12 cellular contexts compared by ENCODE assay signal in genomic region chr2:240251848-240252190, GRCh38.
DNase-seq lines count a peak whose midpoint lies in the region; ATAC-seq and TF ChIP-seq lines count a peak whose summit lies in the region.
"Had no signal": no experiment of that assay in that cellular context is flagged by ENCODE, and none has a peak within 500 bp of the region (broad histone marks: within the 10 kb centered on the region; RNA-seq: fewer than 3 reads in every experiment).

No MANE protein-coding gene starts in this region.

- H3K36me3 Mint-ChIP-seq in MCF 10A (ENCODE audit: insufficient read depth, unreplicated experiment), result no peaks in the 10 kb centered on the region
- H3K36me3 Mint-ChIP-seq: CD8-positive, alpha-beta T cell had no signal

- H3K9me3 Mint-ChIP-seq in MCF 10A (ENCODE audit: unreplicated experiment), result no peaks in the 10 kb centered on the region
- H3K9me3 Mint-ChIP-seq: CD8-positive, alpha-beta T cell had no signal

- peaks cover 16% of the 10 kb centered on the region for H3K4me1 Mint-ChIP-seq in MCF 10A (ENCODE audit: insufficient read depth, unreplicated experiment)

- H3K4me1 ChIP-seq in breast epithelium (peaks cover 5 to 10% of the 10 kb centered on the region in 2 donors), hepatocyte (ENCODE audit: insufficient read depth) (peaks cover 57% of the 10 kb centered on the region), parathyroid adenoma (no peaks in the 10 kb centered on the region), upper lobe of left lung (peaks cover 11 to 25% (median 22%) of the 10 kb centered on the region in 4 donors)

- no TSS peak for BruUV-seq in MCF 10A (replicated peaks; lab: Mats Ljungman, UMichigan)

- H3K36me3 ChIP-seq in breast epithelium, result no peaks in the 10 kb centered on the region
- H3K36me3 ChIP-seq in hepatocyte (replicated peaks; ENCODE audit: insufficient read depth, low read depth), result no peaks in the 10 kb centered on the region
- no peaks in the 10 kb centered on the region for H3K36me3 ChIP-seq in parathyroid adenoma (ENCODE audit: control insufficient read depth, insufficient read depth, low read length)
- no peaks in the 10 kb centered on the region for H3K36me3 ChIP-seq in upper lobe of left lung
- H3K36me3 ChIP-seq: cardiac muscle cell had no signal

- H3K79me2 ChIP-seq in hepatocyte (peaks cover 3% of the 10 kb centered on the region), parathyroid adenoma (no peaks in the 10 kb centered on the region)

- intact Hi-C loops in breast epithelium (cut with DNase I; ENCODE audit: low total_unique reads) (no loop called here), MCF 10A (cut with micrococcal nuclease) (loop anchor here (1.0 kb wide), 1 partner anchor 118 kb away; no protein-coding TSS in a partner anchor)

- no peaks in the 10 kb centered on the region for H3K9me2 ChIP-seq in hepatocyte (replicated peaks; ENCODE audit: insufficient read depth)

- no peaks in the 10 kb centered on the region for H3K9me3 ChIP-seq in breast epithelium
- no peaks in the 10 kb centered on the region for H3K9me3 ChIP-seq in hepatocyte (ENCODE audit: low read depth)
- no peaks in the 10 kb centered on the region for H3K9me3 ChIP-seq in parathyroid adenoma (ENCODE audit: control insufficient read depth, low read length)
- no peaks in the 10 kb centered on the region for H3K9me3 ChIP-seq in upper lobe of left lung

- peak overlapping the region; percentile 62 for H3K4me2 ChIP-seq in hepatocyte
- H3K4me2 ChIP-seq in parathyroid adenoma (ENCODE audit: low read length), result no peak overlapping the region

- H3K4me3 Mint-ChIP-seq in MCF 10A (ENCODE audit: unreplicated experiment), result no peak overlapping the region
- H3K4me3 Mint-ChIP-seq: CD8-positive, alpha-beta T cell had no signal

- no peaks in the 10 kb centered on the region for H4K20me1 ChIP-seq in hepatocyte (ENCODE audit: insufficient read depth, poor library complexity, severe bottlenecking)

- no peak for TF ChIP-seq EP300 in upper lobe of left lung (IDR thresholded peaks at IDR 0.05)

- DNase-seq in breast epithelium (ENCODE audit: low spot score in 2 of 2) (no peak), MCF 10A (ENCODE audit: unreplicated experiment) (no peak), hepatocyte (ENCODE audit: low spot score) (no peak), upper lobe of left lung (peak in 1 of 2 donors; percentile 51)
- DNase-seq: 8988T; activated CD4-positive, alpha-beta T cell treated with anti-CD3 and anti-CD28 coated beads for 48 hours had no signal

- WGBS in hepatocyte (ENCODE audit: low lambda C conversion rate, missing lambda C conversion rate), result 84% methylated on average over 6 of the region's 6 CpGs
- WGBS in upper lobe of left lung, 2 donors, result 72 to 79% methylated on average over 5 to 6 of the region's 6 CpGs

- H2AFZ ChIP-seq in hepatocyte (no peak overlapping the region), parathyroid adenoma (no peak overlapping the region)

- TF ChIP-seq POLR2A in breast epithelium (IDR thresholded peaks at IDR 0.05), result no peak
- no peak for TF ChIP-seq POLR2A in upper lobe of left lung (IDR thresholded peaks at IDR 0.05)

- H3K27me3 Mint-ChIP-seq in MCF 10A (ENCODE audit: insufficient read depth, unreplicated experiment), result no peaks in the 10 kb centered on the region

- CTCF ChIA-PET in MCF 10A (lab: Yijun Ruan, JAX), result interaction anchor here (1.0 kb wide), 1 partner anchor 19 kb away, joined by 6 read pairs; no protein-coding TSS in a partner anchor

- no peak for TF ChIP-seq CTCF in breast epithelium (IDR thresholded peaks at IDR 0.05)
- no peak for TF ChIP-seq CTCF in MCF 10A (IDR thresholded peaks at IDR 0.05; ENCODE audit: unreplicated experiment)
- no peak for TF ChIP-seq CTCF in hepatocyte (IDR thresholded peaks at IDR 0.05; ENCODE audit: poor library complexity)
- no peak for TF ChIP-seq CTCF in parathyroid adenoma (IDR thresholded peaks at IDR 0.05)
- TF ChIP-seq CTCF in upper lobe of left lung (IDR thresholded peaks at IDR 0.05), result no peak

- POLR2A ChIA-PET in MCF 10A (lab: Yijun Ruan, JAX), result interaction anchor here (0.9 kb wide), 1 partner anchor 185 kb away, joined by 5 read pairs; no protein-coding TSS in a partner anchor

- ATAC-seq in upper lobe of left lung (ENCODE audit: low FRiP score in 2 of 2), result no peak
- ATAC-seq in GM19455 (IDR thresholded peaks at IDR 0.05; ENCODE audit: unreplicated experiment), result no peak
- no peak for ATAC-seq in HG03108 (IDR thresholded peaks at IDR 0.05; ENCODE audit: unreplicated experiment)
- ATAC-seq in HG02623 (IDR thresholded peaks at IDR 0.05; ENCODE audit: unreplicated experiment), result no peak
- ATAC-seq: CD8-positive, alpha-beta T cell had no signal

- no peak overlapping the region for H3K27ac Mint-ChIP-seq in MCF 10A (ENCODE audit: low read depth, unreplicated experiment)
- H3K27ac Mint-ChIP-seq: CD8-positive, alpha-beta T cell had no signal

- H3K4me3 ChIP-seq in breast epithelium, result peak overlapping the region in 2 of 3 donors; percentile 35 to 57
- no peak overlapping the region for H3K4me3 ChIP-seq in hepatocyte
- no peak overlapping the region for H3K4me3 ChIP-seq in parathyroid adenoma (ENCODE audit: low read depth, low read length)
- peak overlapping the region in 1 of 4 donors; percentile 19 for H3K4me3 ChIP-seq in upper lobe of left lung
- H3K4me3 ChIP-seq: cardiac muscle cell had no signal

- H3K27ac ChIP-seq in breast epithelium, result peak overlapping the region; percentile 83 to 92
- H3K27ac ChIP-seq in hepatocyte, result peak overlapping the region; percentile 88
- peak overlapping the region; percentile 19 for H3K27ac ChIP-seq in parathyroid adenoma
- H3K27ac ChIP-seq in upper lobe of left lung, result peak overlapping the region; percentile 62 to 83 (median 76)
- H3K27ac ChIP-seq: cardiac muscle cell had no signal

- H3K9ac ChIP-seq in parathyroid adenoma, result no peak overlapping the region

- H3K27me3 ChIP-seq in breast epithelium, result no peaks in the 10 kb centered on the region
- no peaks in the 10 kb centered on the region for H3K27me3 ChIP-seq in hepatocyte
- H3K27me3 ChIP-seq in parathyroid adenoma (ENCODE audit: control insufficient read depth, insufficient read depth, low read length), result no peaks in the 10 kb centered on the region
- no peaks in the 10 kb centered on the region for H3K27me3 ChIP-seq in upper lobe of left lung
- H3K27me3 ChIP-seq: cardiac muscle cell had no signal

Comparison
In these comparisons a context has a peak if more than half of its experiments do, and no peak if none do; other contexts are left out.
1. H3K27ac ChIP-seq: peak in every context shown above with its lines; median percentile 88 in hepatocyte; 88 in breast epithelium; 76 in upper lobe of left lung; 19 in parathyroid adenoma.
2. H3K4me3 ChIP-seq: peak in breast epithelium (2 of 3); none in hepatocyte (single experiment) and parathyroid adenoma (single experiment).